In genomic region chr4:73662709-73663546, GRCh38 we compare ENCODE assay signal across 8 cellular contexts. TPM values are rescaled to one million over a fixed set of nuclear protein-coding genes. Genes with fewer than 3 reads are reported as not detected.
DNase-seq lines count a peak whose midpoint lies in the region; ATAC-seq and TF ChIP-seq lines count a peak whose summit lies in the region.

No MANE protein-coding gene starts in this region.

- no peak overlapping the region for H4K91ac ChIP-seq in mesenchymal stem cell (ENCODE audit: low read length)

- H2BK15ac ChIP-seq in mesenchymal stem cell (ENCODE audit: low read depth, poor library complexity, severe bottlenecking): no peak overlapping the region

- 56% methylated on average over 3 of the region's 6 CpGs for WGBS in mesenchymal stem cell

- H3K9ac ChIP-seq in mesenchymal stem cell (ENCODE audit: low read length): peak overlapping the region; percentile 46

- peak overlapping the region in 1 of 2 experiments; percentile 11 for H3K4ac ChIP-seq in mesenchymal stem cell (ENCODE audit: low read depth in 1 of 2, low read length in 2 of 2)

- DNase-seq in A673 (ENCODE audit: low spot score) (peak; percentile 72), NCI-H345 (lab: John Stamatoyannopoulos, UW) (peak; percentile 12), brain pericyte (ENCODE audit: low read depth, low spot score) (peak; percentile 33), mesenchymal stem cell (peak; percentile 73)
- DNase-seq in stimulated activated CD4-positive, alpha-beta T cell treated with anti-CD3 and anti-CD28 coated beads, Interleukin-4, amount 100 ng/mL, for 1 hour: no peak

- H3K79me1 ChIP-seq in mesenchymal stem cell (replicated peaks; ENCODE audit: low read length, poor library complexity, severe bottlenecking): no peaks in the 10 kb centered on the region

- no peak overlapping the region for H3K14ac ChIP-seq in mesenchymal stem cell (ENCODE audit: low read length in 2 of 2)

- intact Hi-C loops in A673 (cut with micrococcal nuclease; ENCODE audit: unreplicated experiment): loop anchor here (2.0 to 10.0 kb wide), 3 partner anchors 260 to 652 kb away; no protein-coding TSS in a partner anchor

- H4K8ac ChIP-seq in mesenchymal stem cell (ENCODE audit: low read length): no peak overlapping the region

- H3K4me2 ChIP-seq in mesenchymal stem cell (ENCODE audit: low read length, poor library complexity, severe bottlenecking): no peak overlapping the region

- H3K27me3 ChIP-seq in A673 (replicated peaks; ENCODE audit: insufficient read depth, low read depth, low read length, poor library complexity): no peaks in the 10 kb centered on the region
- H3K27me3 ChIP-seq in mesenchymal stem cell (ENCODE audit: control insufficient read depth in 1 of 2, insufficient read depth in 1 of 2, low read length in 2 of 2): no peaks in the 10 kb centered on the region

- BruUV-seq in A673 (replicated peaks; lab: Mats Ljungman, UMichigan): no TSS peak

- no peak overlapping the region for H3K27ac ChIP-seq in A673 (ENCODE audit: low read depth, low read length, poor library complexity, severe bottlenecking)
- H3K27ac ChIP-seq in mesenchymal stem cell (ENCODE audit: low read length, poor library complexity, severe bottlenecking): peak overlapping the region; percentile 93

- H3K4me3 ChIP-seq in A673 (ENCODE audit: low read depth, low read length, poor library complexity, severe bottlenecking): no peak overlapping the region
- no peak overlapping the region for H3K4me3 ChIP-seq in mesenchymal stem cell (ENCODE audit: insufficient read depth in 1 of 2, low read depth in 1 of 2, low read length in 2 of 2)

- H3K9me3 ChIP-seq in A673 (ENCODE audit: low read depth, low read length, poor library complexity, severe bottlenecking): no peaks in the 10 kb centered on the region
- H3K9me3 ChIP-seq in mesenchymal stem cell (ENCODE audit: control insufficient read depth, low read length): no peaks in the 10 kb centered on the region

- H3K4me1 ChIP-seq in A673 (ENCODE audit: insufficient read depth, low read length, poor library complexity, severe bottlenecking): peaks cover 19% of the 10 kb centered on the region
- H3K4me1 ChIP-seq in mesenchymal stem cell (ENCODE audit: control insufficient read depth, insufficient read depth, low read depth, low read length): peaks cover 4% of the 10 kb centered on the region

- peak overlapping the region; percentile 49 for H2AK5ac ChIP-seq in mesenchymal stem cell (ENCODE audit: low read length, severe bottlenecking)

- CTCF ChIA-PET in A673 (lab: Charles Lee): interaction anchor here (0.6 kb wide), 1 partner anchor 500 kb away, joined by 10 read pairs; no protein-coding TSS in a partner anchor

- ATAC-seq in GM18519 (IDR thresholded peaks at IDR 0.05; ENCODE audit: low FRiP score, unreplicated experiment): peak; percentile 80
- peak; percentile 72 for ATAC-seq in HG03108 (IDR thresholded peaks at IDR 0.05; ENCODE audit: unreplicated experiment)
- no peak for ATAC-seq in activated CD4-positive, CD25-positive, alpha-beta regulatory T cell treated with anti-CD3 and anti-CD28 coated beads, Interleukin-2, amount 50 U/mL, for 24 hours

- H2AFZ ChIP-seq in mesenchymal stem cell (ENCODE audit: low read depth, low read length): no peak overlapping the region

- TF ChIP-seq CTCF in A673 (conservative IDR thresholded peaks at IDR 0.05; ENCODE audit: low read depth, low read length): peak; percentile 52

- POLR2A ChIA-PET in A673 (lab: Charles Lee; ENCODE audit: low non-redundant PET): no interaction called here

- peak overlapping the region; percentile 90 for H2BK5ac ChIP-seq in mesenchymal stem cell (ENCODE audit: low read depth, low read length, poor library complexity, severe bottlenecking)

- H2BK12ac ChIP-seq in mesenchymal stem cell (ENCODE audit: low read length in 2 of 2): peak overlapping the region in 1 of 2 experiments; percentile 15

- peak overlapping the region in 1 of 2 experiments; percentile 59 for H3K18ac ChIP-seq in mesenchymal stem cell (ENCODE audit: low read depth in 1 of 2, low read length in 2 of 2)

- peak overlapping the region; percentile 52 for H2BK120ac ChIP-seq in mesenchymal stem cell (ENCODE audit: low read depth, low read length)

- H3K23ac ChIP-seq in mesenchymal stem cell (ENCODE audit: low read length in 2 of 2): no peak overlapping the region

- no peaks in the 10 kb centered on the region for H3K36me3 ChIP-seq in A673 (ENCODE audit: insufficient read depth, low read length, poor library complexity, severe bottlenecking)
- H3K36me3 ChIP-seq in mesenchymal stem cell (ENCODE audit: control insufficient read depth in 1 of 2, insufficient read depth in 2 of 2, low read depth in 1 of 2, low read length in 2 of 2): no peaks in the 10 kb centered on the region

RNA-seq across cellular contexts. Expression of gene RASSF6, which starts 42.7 kb away (rescaled TPM):
- total RNA-seq in A673 (2021): not detected in 2 replicates
- polyA plus RNA-seq in mesenchymal stem cell (2013, experiment 1 of 2): 0.52 TPM
- 0.40 TPM for polyA plus RNA-seq in mesenchymal stem cell (2013, experiment 2 of 2)

Comparison
In these comparisons a context has a peak if more than half of its experiments do, and no peak if none do; other contexts are left out.
1. ATAC-seq: peak in GM18519 (single experiment) and HG03108 (single experiment); none in activated CD4-positive, CD25-positive, alpha-beta regulatory T cell treated with anti-CD3 and anti-CD28 coated beads, Interleukin-2, amount 50 U/mL, for 24 hours (0 of 2).